In the genomic region with DNA sequence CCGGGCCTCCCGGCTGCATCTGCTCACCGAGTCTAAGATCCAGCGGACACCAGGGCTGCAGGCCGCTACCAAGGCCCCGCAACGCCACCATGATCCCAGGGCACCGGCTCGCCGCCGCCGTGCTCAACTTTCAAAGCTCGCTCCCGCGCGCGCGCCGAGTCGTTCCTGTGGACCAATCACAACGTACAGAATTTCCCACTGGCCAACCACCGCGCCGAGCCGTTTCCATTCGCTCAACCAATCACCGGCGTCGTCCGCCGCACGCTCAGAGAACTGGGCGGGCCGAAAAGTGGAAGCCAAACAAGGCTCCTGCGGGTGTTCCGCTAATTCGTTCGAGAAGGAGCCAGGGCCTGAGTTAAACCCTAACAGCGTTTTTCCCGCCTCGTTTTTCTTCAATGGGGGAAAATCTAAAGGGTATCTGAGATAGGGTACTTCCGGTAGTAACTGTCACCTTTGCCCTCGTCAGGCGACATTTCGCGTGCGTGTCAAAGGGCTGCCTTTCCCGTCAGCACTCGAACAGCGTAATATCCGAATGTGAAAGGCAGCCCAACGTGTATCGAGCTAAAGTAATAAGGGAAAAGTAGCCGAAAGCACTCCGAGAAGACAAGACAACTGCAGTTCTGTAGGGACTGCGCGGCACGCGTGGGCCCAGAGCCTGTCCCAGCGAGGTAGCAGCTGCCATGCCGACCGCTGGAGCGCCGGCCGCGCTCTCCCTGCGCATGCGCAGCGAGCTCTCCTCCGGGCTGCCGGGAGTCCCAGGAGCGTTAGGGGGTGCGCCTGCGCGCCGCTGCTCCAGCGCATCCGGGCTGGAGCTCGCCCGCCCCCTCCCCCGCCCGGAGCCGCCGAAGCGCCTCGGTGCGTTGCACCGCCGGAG, we compare ENCODE assay signal across 8 cellular contexts. TPM values are rescaled to one million over a fixed set of nuclear protein-coding genes. Genes with fewer than 3 reads are reported as not detected.
DNase-seq lines count a peak whose midpoint lies in the region; TF ChIP-seq lines count a peak whose summit lies in the region.

A gene with protein sequence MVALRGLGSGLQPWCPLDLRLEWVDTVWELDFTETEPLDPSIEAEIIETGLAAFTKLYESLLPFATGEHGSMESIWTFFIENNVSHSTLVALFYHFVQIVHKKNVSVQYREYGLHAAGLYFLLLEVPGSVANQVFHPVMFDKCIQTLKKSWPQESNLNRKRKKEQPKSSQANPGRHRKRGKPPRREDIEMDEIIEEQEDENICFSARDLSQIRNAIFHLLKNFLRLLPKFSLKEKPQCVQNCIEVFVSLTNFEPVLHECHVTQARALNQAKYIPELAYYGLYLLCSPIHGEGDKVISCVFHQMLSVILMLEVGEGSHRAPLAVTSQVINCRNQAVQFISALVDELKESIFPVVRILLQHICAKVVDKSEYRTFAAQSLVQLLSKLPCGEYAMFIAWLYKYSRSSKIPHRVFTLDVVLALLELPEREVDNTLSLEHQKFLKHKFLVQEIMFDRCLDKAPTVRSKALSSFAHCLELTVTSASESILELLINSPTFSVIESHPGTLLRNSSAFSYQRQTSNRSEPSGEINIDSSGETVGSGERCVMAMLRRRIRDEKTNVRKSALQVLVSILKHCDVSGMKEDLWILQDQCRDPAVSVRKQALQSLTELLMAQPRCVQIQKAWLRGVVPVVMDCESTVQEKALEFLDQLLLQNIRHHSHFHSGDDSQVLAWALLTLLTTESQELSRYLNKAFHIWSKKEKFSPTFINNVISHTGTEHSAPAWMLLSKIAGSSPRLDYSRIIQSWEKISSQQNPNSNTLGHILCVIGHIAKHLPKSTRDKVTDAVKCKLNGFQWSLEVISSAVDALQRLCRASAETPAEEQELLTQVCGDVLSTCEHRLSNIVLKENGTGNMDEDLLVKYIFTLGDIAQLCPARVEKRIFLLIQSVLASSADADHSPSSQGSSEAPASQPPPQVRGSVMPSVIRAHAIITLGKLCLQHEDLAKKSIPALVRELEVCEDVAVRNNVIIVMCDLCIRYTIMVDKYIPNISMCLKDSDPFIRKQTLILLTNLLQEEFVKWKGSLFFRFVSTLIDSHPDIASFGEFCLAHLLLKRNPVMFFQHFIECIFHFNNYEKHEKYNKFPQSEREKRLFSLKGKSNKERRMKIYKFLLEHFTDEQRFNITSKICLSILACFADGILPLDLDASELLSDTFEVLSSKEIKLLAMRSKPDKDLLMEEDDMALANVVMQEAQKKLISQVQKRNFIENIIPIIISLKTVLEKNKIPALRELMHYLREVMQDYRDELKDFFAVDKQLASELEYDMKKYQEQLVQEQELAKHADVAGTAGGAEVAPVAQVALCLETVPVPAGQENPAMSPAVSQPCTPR (N-terminal part only) (minus strand): TSS at position 132 of the 874 bp plus-strand sequence. CDS start 41 bp downstream, at position 91.
Gene VPS26B (plus strand): TSS at position 836 of the 874 bp plus-strand sequence. CDS start 452 bp downstream, outside the sequence.

- peaks cover 10% of the 10 kb centered on the region for H3K36me3 Mint-ChIP-seq in nephron (ENCODE audit: low read depth)
- peaks cover 38% of the 10 kb centered on the region for H3K36me3 Mint-ChIP-seq in stimulated activated naive CD8-positive, alpha-beta T cell treated with anti-CD3 and anti-CD28 coated beads, Interleukin-15, Interleukin-2, amounts not matched to agents 100 ng/mL and 50 ng/mL, for 24 hours (ENCODE audit: low read depth)

- H3K4me3 Mint-ChIP-seq in nephron: peak within 1 kb of the TSS; percentile 95 to 97 (median 95)
- peak within 1 kb of the TSS; percentile 95 for H3K4me3 Mint-ChIP-seq in stimulated activated naive CD8-positive, alpha-beta T cell treated with anti-CD3 and anti-CD28 coated beads, Interleukin-15, Interleukin-2, amounts not matched to agents 100 ng/mL and 50 ng/mL, for 24 hours

- peak; percentile 98 for DNase-seq in ELF-1 (ENCODE audit: low read depth, low spot score)
- peak; percentile 99 for DNase-seq in H7
- DNase-seq in M059J (ENCODE audit: low read depth): peak; percentile 96
- DNase-seq in SHP77 (lab: John Stamatoyannopoulos, UW): peak; percentile 92 to 96
- peak; percentile 94 for DNase-seq in activated effector memory CD4-positive, alpha-beta T cell treated with Interleukin-2 at 50 U/mL for 16 hours
- peak; percentile 96 for DNase-seq in fibroblast of pulmonary artery (ENCODE audit: low read depth)

- H3K27me3 ChIP-seq in H7 (ENCODE audit: control insufficient read depth, insufficient read depth, low read length): peaks cover 5% of the 10 kb centered on the region

- peak within 1 kb of the TSS; percentile 93 to 98 (median 93) for H3K27ac Mint-ChIP-seq in nephron
- peak within 1 kb of the TSS; percentile 96 for H3K27ac Mint-ChIP-seq in stimulated activated naive CD8-positive, alpha-beta T cell treated with anti-CD3 and anti-CD28 coated beads, Interleukin-15, Interleukin-2, amounts not matched to agents 100 ng/mL and 50 ng/mL, for 24 hours

- peaks cover 44% of the 10 kb centered on the region for H3K4me1 Mint-ChIP-seq in nephron
- peaks cover 69% of the 10 kb centered on the region for H3K4me1 Mint-ChIP-seq in stimulated activated naive CD8-positive, alpha-beta T cell treated with anti-CD3 and anti-CD28 coated beads, Interleukin-15, Interleukin-2, amounts not matched to agents 100 ng/mL and 50 ng/mL, for 24 hours (ENCODE audit: low read depth)

- H3K9me3 Mint-ChIP-seq in nephron: no peaks in the 10 kb centered on the region
- no peaks in the 10 kb centered on the region for H3K9me3 Mint-ChIP-seq in stimulated activated naive CD8-positive, alpha-beta T cell treated with anti-CD3 and anti-CD28 coated beads, Interleukin-15, Interleukin-2, amounts not matched to agents 100 ng/mL and 50 ng/mL, for 24 hours

- no peak for TF ChIP-seq CTCF in fibroblast of pulmonary artery (IDR thresholded peaks at IDR 0.05; ENCODE audit: low read length, missing control alignments)
- TF ChIP-seq CTCF in nephron (IDR thresholded peaks at IDR 0.05; ENCODE audit: unreplicated experiment in 3 of 3): no peak

- peaks cover 4% of the 10 kb centered on the region for H3K36me3 ChIP-seq in H7 (replicated peaks; ENCODE audit: control insufficient read depth, insufficient read depth, low read length)

- no peaks in the 10 kb centered on the region for H3K27me3 Mint-ChIP-seq in nephron (ENCODE audit: low read depth)
- no peaks in the 10 kb centered on the region for H3K27me3 Mint-ChIP-seq in stimulated activated naive CD8-positive, alpha-beta T cell treated with anti-CD3 and anti-CD28 coated beads, Interleukin-15, Interleukin-2, amounts not matched to agents 100 ng/mL and 50 ng/mL, for 24 hours

- H3K4me3 ChIP-seq in H7 (ENCODE audit: insufficient read depth, low read depth, low read length) (peak within 1 kb of the TSS; percentile 74), fibroblast of pulmonary artery (replicated peaks; ENCODE audit: low read depth, low read length) (peak within 1 kb of the TSS; percentile 95)

RNA-seq across cellular contexts. Expression of the first gene that starts in this region (rescaled TPM):
- total RNA-seq in H7 (2014; rRNA removed; shearing (Covaris generic)): 54.9 and 68.2 TPM in 2 replicates
- total RNA-seq in M059J (2014; rRNA removed; shearing (Covaris generic)): 47.7 and 69.1 TPM in 2 replicates

RNA-seq across cellular contexts. Expression of gene VPS26B, which starts in this region (rescaled TPM):
- 25.3 and 26.8 TPM in 2 replicates for total RNA-seq in H7 (2014; rRNA removed; shearing (Covaris generic))
- 22.6 and 33.7 TPM in 2 replicates for total RNA-seq in M059J (2014; rRNA removed; shearing (Covaris generic))

Comparison
In these comparisons a context has a peak if more than half of its experiments do, and no peak if none do; other contexts are left out.
1. Peak in every context shown above with its lines: DNase-seq and H3K4me3 ChIP-seq.